8 cellular contexts compared by ENCODE assay signal in genomic region chr16:83689385-83689831, GRCh38.
DNase-seq lines count a peak whose midpoint lies in the region; ATAC-seq, FAIRE-seq and TF ChIP-seq lines count a peak whose summit lies in the region.

No MANE protein-coding gene starts in this region.

- no peak for TF ChIP-seq CTCF in astrocyte (IDR thresholded peaks at IDR 0.05; ENCODE audit: insufficient read depth, low read depth, low read length)
- TF ChIP-seq CTCF in lower lobe of right lung (IDR thresholded peaks at IDR 0.05): no peak

- DNase-seq in GM04504 (ENCODE audit: low read depth): peak; percentile 92
- peak; percentile 98 for DNase-seq in astrocyte (ENCODE audit: low read depth)
- no peak for DNase-seq in lower lobe of right lung
- no peak for DNase-seq in activated effector memory CD4-positive, alpha-beta T cell treated with anti-CD3 and anti-CD28 coated beads, Interleukin-2, amount 50 U/mL, for 16 hours
- DNase-seq in cortex of kidney (lab: John Stamatoyannopoulos, UW): no peak
- DNase-seq in pons (ENCODE audit: low spot score): no peak
- DNase-seq in GM12891 (ENCODE audit: insufficient read length, low spot score): no peak

- no peak overlapping the region for H2AFZ ChIP-seq in astrocyte (ENCODE audit: low read depth, low read length)

- peaks cover 7% of the 10 kb centered on the region for H3K9me3 Mint-ChIP-seq in astrocyte (ENCODE audit: unreplicated experiment)

- H3K27me3 ChIP-seq in astrocyte (ENCODE audit: insufficient read depth, low read length) (peaks cover 3% of the 10 kb centered on the region), lower lobe of right lung (ENCODE audit: low read depth) (no peaks in the 10 kb centered on the region)

- no peaks in the 10 kb centered on the region for H3K79me2 ChIP-seq in astrocyte (ENCODE audit: insufficient read depth, low read length)

- intact Hi-C loops in lower lobe of right lung (cut with DNase I): no loop called here

- H3K4me1 ChIP-seq in astrocyte (ENCODE audit: insufficient read depth, low read length) (peaks cover 4% of the 10 kb centered on the region), lower lobe of right lung (peaks cover 7% of the 10 kb centered on the region)

- H3K36me3 ChIP-seq in astrocyte (ENCODE audit: insufficient read depth, low read length) (no peaks in the 10 kb centered on the region), lower lobe of right lung (no peaks in the 10 kb centered on the region)

- H3K4me1 Mint-ChIP-seq in astrocyte (ENCODE audit: low read depth, unreplicated experiment): peaks cover 23% of the 10 kb centered on the region

- H3K9me3 ChIP-seq in astrocyte (ENCODE audit: insufficient read depth, low read depth, low read length): no peaks in the 10 kb centered on the region
- H3K9me3 ChIP-seq in lower lobe of right lung: no peaks in the 10 kb centered on the region

- H3K27me3 Mint-ChIP-seq in astrocyte (ENCODE audit: low read depth, unreplicated experiment): peaks cover 15% of the 10 kb centered on the region

- H3K27ac Mint-ChIP-seq in astrocyte (ENCODE audit: unreplicated experiment): peak overlapping the region; percentile 98

- no peaks in the 10 kb centered on the region for H3K36me3 Mint-ChIP-seq in astrocyte (ENCODE audit: low read depth, unreplicated experiment)

- H4K20me1 ChIP-seq in astrocyte (ENCODE audit: insufficient read depth, low read length): no peaks in the 10 kb centered on the region

- H3K27ac ChIP-seq in astrocyte (ENCODE audit: low read depth, low read length) (no peak overlapping the region), lower lobe of right lung (no peak overlapping the region)

- FAIRE-seq in astrocyte (lab: Jason Lieb, UNC) (peak; percentile 97), GM12891 (lab: Jason Lieb, UNC) (no peak)

- H3K4me2 ChIP-seq in astrocyte (ENCODE audit: low read length): peak overlapping the region; percentile 44

- ATAC-seq in HG03139 (IDR thresholded peaks at IDR 0.05; ENCODE audit: unreplicated experiment) (peak; percentile 76), lower lobe of right lung (peak; percentile 53 to 54)

- no peak overlapping the region for H3K9ac ChIP-seq in astrocyte (ENCODE audit: low read length)

- no peak overlapping the region for H3K4me3 ChIP-seq in astrocyte (ENCODE audit: insufficient read depth, low read depth, low read length)
- no peak overlapping the region for H3K4me3 ChIP-seq in lower lobe of right lung

- TF ChIP-seq POLR2A in GM12891 (IDR thresholded peaks at IDR 0.05; ENCODE audit: low read depth, low read length): no peak

- no peak overlapping the region for H3K4me3 Mint-ChIP-seq in astrocyte (ENCODE audit: unreplicated experiment)

TF ChIP-seq in GM12891, 5 proteins besides CTCF, POLR2A, EP300 and RAD21:
- TF ChIP-seq PAX5 (IDR thresholded peaks at IDR 0.05; ENCODE audit: insufficient read depth, low read length, severe bottlenecking) (no peak), SPI1 (IDR thresholded peaks at IDR 0.05; ENCODE audit: low read depth, low read length) (no peak)
TF ChIP-seq in GM12891: peak in this region for 0.

Comparison
In these comparisons a context has a peak if more than half of its experiments do, and no peak if none do; other contexts are left out.
1. DNase-seq: peak in GM04504 (single experiment) and astrocyte (single experiment); none in lower lobe of right lung (single experiment), activated effector memory CD4-positive, alpha-beta T cell treated with anti-CD3 and anti-CD28 coated beads, Interleukin-2, amount 50 U/mL, for 16 hours (single experiment), cortex of kidney (single experiment), pons (single experiment) and GM12891 (single experiment).